Comparison of ENCODE assay signal across 15 cellular contexts in the genomic region with DNA sequence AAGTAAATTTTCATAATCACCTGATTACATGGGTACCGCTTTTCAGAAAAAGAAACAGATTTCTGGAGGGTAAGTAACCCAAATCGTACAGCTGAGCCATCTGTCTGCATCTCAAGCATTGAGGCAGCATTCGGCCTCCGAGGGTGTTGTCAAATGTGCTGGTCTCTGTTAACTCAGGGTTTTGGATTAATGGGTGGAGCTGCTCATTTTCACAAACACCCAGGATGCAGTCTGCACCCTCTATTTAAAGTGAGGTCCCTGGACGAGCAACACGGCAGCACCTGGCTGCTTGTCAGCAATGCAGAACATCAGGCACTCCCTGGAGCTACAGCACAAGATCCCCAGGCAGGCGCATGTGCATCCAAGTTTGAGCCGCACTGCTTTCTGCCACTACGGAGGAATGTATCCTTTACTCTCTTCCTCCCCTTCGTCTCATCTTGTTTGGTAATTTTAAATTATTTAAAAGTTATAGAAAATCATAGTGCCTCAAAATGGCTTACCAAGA.
"Had no signal": no experiment of that assay in that cellular context is flagged by ENCODE, and none has a peak within 500 bp of the region (broad histone marks: within the 10 kb centered on the region; RNA-seq: fewer than 3 reads in every experiment).

No MANE protein-coding gene starts in this region.

- H3K4me3 ChIP-seq: pancreas, right lobe of liver, testis, transverse colon had no signal

- H3K27me3 ChIP-seq: foreskin keratinocyte, pancreas, right lobe of liver, testis, transverse colon had no signal

- H3K27ac ChIP-seq: foreskin keratinocyte, pancreas, testis, transverse colon had no signal

- H3K9me3 ChIP-seq: pancreas, right lobe of liver, testis had no signal

- DNase-seq: effector memory CD8-positive, alpha-beta T cell; foreskin keratinocyte; head of caudate nucleus; islet precursor cell; mesendoderm; naive B cell; occipital lobe; pancreas; right lobe of liver; stimulated activated CD4-positive, alpha-beta T cell treated with anti-CD3 and anti-CD28 coated beads, Interleukin-15, amount 100 ng/mL, for 24 hours; stimulated activated CD4-positive, alpha-beta T cell treated with anti-CD3 and anti-CD28 coated beads, Interleukin-1b, Interleukin-23, amount 100 ng/mL, for 48 hours; stimulated activated CD4-positive, alpha-beta T cell treated with anti-CD3 and anti-CD28 coated beads, Interleukin-4, amount 100 ng/mL, for 24 hours; testis; transverse colon had no signal

- ATAC-seq: effector memory CD8-positive, alpha-beta T cell; foreskin keratinocyte; pancreas; right lobe of liver; stimulated activated memory B cell treated with anti-CD40 and anti-IgM and Interleukin-4, amounts not matched to agents 10 μg/mL and 1 μg/mL and 100 μg/mL, for 72 hours had no signal

- H3K4me1 ChIP-seq: foreskin keratinocyte, pancreas, testis, transverse colon had no signal
